Comparison of ENCODE assay signal across 22 cellular contexts in the genomic region with DNA sequence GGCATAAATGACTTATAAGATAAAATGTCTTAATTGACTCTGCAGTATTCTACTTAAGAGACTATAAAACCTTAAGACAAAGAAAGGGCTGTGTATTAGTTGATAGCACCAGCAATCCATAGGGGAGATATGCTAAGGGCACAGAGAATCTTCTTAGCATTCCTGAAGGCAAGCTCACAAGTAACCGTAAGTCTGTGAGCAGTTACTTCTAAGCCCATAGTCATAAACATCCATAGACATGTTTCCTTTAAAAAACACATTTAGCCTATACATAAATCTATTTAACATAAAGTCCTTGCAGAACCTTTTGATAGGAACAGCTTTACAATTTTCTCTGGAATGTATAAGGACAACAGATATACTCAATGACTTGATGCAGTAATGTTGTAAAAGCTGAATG.
"Had no signal": no experiment of that assay in that cellular context is flagged by ENCODE, and none has a peak within 500 bp of the region (broad histone marks: within the 10 kb centered on the region; RNA-seq: fewer than 3 reads in every experiment).

No MANE protein-coding gene starts in this region.

- H3K27me3 ChIP-seq: gastrocnemius medialis, ovary, right atrium auricular region, transverse colon, uterus had no signal

- H3K36me3 ChIP-seq: gastrocnemius medialis, neutrophil, ovary, right atrium auricular region, transverse colon, uterus had no signal

- H3K27ac ChIP-seq: gastrocnemius medialis, neutrophil, ovary, psoas muscle, right atrium auricular region, transverse colon, uterus, VCaP had no signal

- H3K9me3 ChIP-seq: gastrocnemius medialis, neutrophil, ovary, psoas muscle, right atrium auricular region, transverse colon, uterus had no signal

- DNase-seq: activated CD4-positive, alpha-beta T cell treated with anti-CD3 and anti-CD28 coated beads, Interleukin-2, amount 10 ng/mL, durations not matched to agents 7 days and 5 days; activated CD8-positive, alpha-beta T cell treated with anti-CD3 and anti-CD28 coated beads, Interleukin-2, amount 10 ng/mL, durations not matched to agents 7 days and 5 days; activated gamma-delta T cell; activated naive CD4-positive, alpha-beta T cell treated with anti-CD3 and anti-CD28 coated beads, Interleukin-2, amount 50 U/mL, for 16 hours; activated naive CD8-positive, alpha-beta T cell treated with anti-CD3 and anti-CD28 coated beads, Interleukin-2, amount 50 U/mL, for 24 hours; aorta; central memory CD4-positive, alpha-beta T cell; effector memory CD4-positive, alpha-beta T cell; gastrocnemius medialis; hippocampal formation; left ventricle myocardium superior; ovary; psoas muscle; stimulated activated CD4-positive, alpha-beta T cell treated with anti-CD3 and anti-CD28 coated beads, Interleukin-1b, Interleukin-23, amount 100 ng/mL, for 48 hours; stimulated activated naive CD8-positive, alpha-beta T cell treated with anti-CD3 and anti-CD28 coated beads, Interleukin-15, amount 100 ng/mL, for 72 hours; transverse colon; uterus had no signal

- ATAC-seq: activated CD4-positive, CD25-positive, alpha-beta regulatory T cell treated with anti-CD3 and anti-CD28 coated beads, Interleukin-2, amount 50 U/mL, for 24 hours; activated CD8-positive, alpha-beta T cell treated with anti-CD3 and anti-CD28 coated beads, Interleukin-2, amount 10 ng/mL, durations not matched to agents 7 days and 5 days; activated naive CD8-positive, alpha-beta T cell treated with anti-CD3 and anti-CD28 coated beads, Interleukin-2, amount 50 U/mL, for 24 hours; esophagus mucosa; gastrocnemius medialis; left ventricle myocardium superior; psoas muscle; stimulated activated naive CD8-positive, alpha-beta T cell treated with anti-CD3 and anti-CD28 coated beads, Interleukin-15, amount 100 ng/mL, for 72 hours had no signal

- H3K4me3 ChIP-seq: gastrocnemius medialis, ovary, psoas muscle, right atrium auricular region, transverse colon, uterus had no signal
